In the genomic region with DNA sequence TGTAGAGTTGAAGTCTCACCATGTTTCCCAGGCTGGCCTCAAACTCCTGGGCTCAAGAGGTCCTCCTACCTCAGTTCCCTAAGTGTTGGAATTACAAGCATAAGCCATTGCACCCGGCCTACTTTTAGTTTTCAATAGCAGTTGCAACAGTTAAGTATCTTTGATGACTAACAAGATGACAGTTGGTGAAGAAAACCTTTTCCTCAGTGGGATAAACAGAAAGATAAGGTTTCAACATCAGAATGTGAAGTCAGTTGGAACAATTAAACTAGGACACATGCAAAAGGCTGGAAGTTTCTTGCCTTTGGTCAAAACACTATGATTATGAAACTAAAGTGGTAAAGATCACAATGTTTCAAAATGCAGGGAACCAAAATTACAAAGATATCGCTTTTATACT, we compare ENCODE assay signal across 13 cellular contexts.
DNase-seq lines count a peak whose midpoint lies in the region; ATAC-seq and TF ChIP-seq lines count a peak whose summit lies in the region.
"Had no signal": no experiment of that assay in that cellular context is flagged by ENCODE, and none has a peak within 500 bp of the region (broad histone marks: within the 10 kb centered on the region; RNA-seq: fewer than 3 reads in every experiment).

No MANE protein-coding gene starts in this region.

- no peaks in the 10 kb centered on the region for H3K9me3 ChIP-seq in smooth muscle cell (replicated peaks; ENCODE audit: low read depth)

- H3K27ac ChIP-seq in smooth muscle cell (ENCODE audit: low read depth): peak overlapping the region; percentile 53

- no peaks in the 10 kb centered on the region for H4K20me1 ChIP-seq in smooth muscle cell (ENCODE audit: low read depth)

- DNase-seq in GF-D8 (lab: John Stamatoyannopoulos, UW) (peak; percentile 91), NOMO-1 treated with dmso at 0.1 percent for 144 hours (lab: John Stamatoyannopoulos, UW; ENCODE audit: unreplicated experiment) (peak; percentile 72), fibroblast of peridontal ligament (ENCODE audit: extremely low read depth) (peak; percentile 94), smooth muscle cell (lab: John Stamatoyannopoulos, UW; ENCODE audit: unreplicated experiment) (no peak), activated gamma-delta T cell (lab: John Stamatoyannopoulos, UW) (no peak)
- DNase-seq: activated T-cell treated with anti-CD3 and anti-CD28 coated beads, Interleukin-2, amount 50 U/mL, for 24 hours; NCI-H1092 treated with DMSO at 0.1 percent for 48 hours; nephron progenitor cell; PC-3; stimulated activated CD4-positive, alpha-beta T cell treated with anti-CD3 and anti-CD28 coated beads, Interleukin-4, amount 100 ng/mL, for 24 hours had no signal

- H3K27me3 ChIP-seq in smooth muscle cell (ENCODE audit: low read depth): no peaks in the 10 kb centered on the region

- H3K79me2 ChIP-seq in smooth muscle cell (ENCODE audit: low read depth): no peaks in the 10 kb centered on the region

- no peak overlapping the region for H3K4me3 ChIP-seq in smooth muscle cell

- H3F3A ChIP-seq in smooth muscle cell (ENCODE audit: low read depth): peaks cover 9% of the 10 kb centered on the region

- H3K4me2 ChIP-seq in smooth muscle cell: peak overlapping the region; percentile 74

- H2AFZ ChIP-seq in smooth muscle cell (ENCODE audit: low read depth): no peak overlapping the region

- ATAC-seq in HG02678 (IDR thresholded peaks at IDR 0.05; ENCODE audit: unreplicated experiment) (no peak), GM19455 (IDR thresholded peaks at IDR 0.05; ENCODE audit: unreplicated experiment) (no peak), HG02642 (IDR thresholded peaks at IDR 0.05; ENCODE audit: poor library complexity, unreplicated experiment) (no peak)
- ATAC-seq: PC-3 had no signal

- H3K9ac ChIP-seq in smooth muscle cell (ENCODE audit: low read depth): no peak overlapping the region

- H3K4me1 ChIP-seq in smooth muscle cell (ENCODE audit: low read depth): peaks cover 13% of the 10 kb centered on the region

- 53% methylated on average over 2 of the region's 2 CpGs for WGBS in smooth muscle cell (ENCODE audit: low lambda C conversion rate)

- no peak for TF ChIP-seq CTCF in smooth muscle cell (IDR thresholded peaks at IDR 0.05; ENCODE audit: borderline replicate concordance, insufficient read depth, poor library complexity, severe bottlenecking)

- H3K36me3 ChIP-seq in smooth muscle cell (ENCODE audit: low read depth): no peaks in the 10 kb centered on the region

Comparison
In these comparisons a context has a peak if more than half of its experiments do, and no peak if none do; other contexts are left out.
1. DNase-seq: peak in GF-D8 (single experiment), NOMO-1 treated with dmso at 0.1 percent for 144 hours (single experiment) and fibroblast of peridontal ligament (single experiment); none in smooth muscle cell (single experiment) and activated gamma-delta T cell (single experiment).